ENCODE assay signal across 1 cellular context in genomic region chr9:89576404-89576824, GRCh38.
TF ChIP-seq lines count a peak whose summit lies in the region.

No MANE protein-coding gene starts in this region.

TF ChIP-seq in H1, 55 proteins besides CTCF, POLR2A, EP300 and RAD21 (continued from another document):
- TF ChIP-seq ATF2 (IDR thresholded peaks at IDR 0.05; ENCODE audit: low read length) = no peak
- no peak for TF ChIP-seq SIX5 (IDR thresholded peaks at IDR 0.05; ENCODE audit: low read depth, low read length)
- TF ChIP-seq CEBPB (IDR thresholded peaks at IDR 0.05; ENCODE audit: low read depth, low read length) = no peak
- no peak for TF ChIP-seq NRF1 (IDR thresholded peaks at IDR 0.05; ENCODE audit: low read depth, low read length)
- no peak for TF ChIP-seq SRF (IDR thresholded peaks at IDR 0.05; ENCODE audit: low read depth, low read length)
- TF ChIP-seq BCL11A (IDR thresholded peaks at IDR 0.05; ENCODE audit: low read depth in 2 of 2, low read length in 2 of 2) = no peak
TF ChIP-seq in H1: peak in this region for 0.
